Comparison of ENCODE assay signal across 19 cellular contexts in the genomic region with DNA sequence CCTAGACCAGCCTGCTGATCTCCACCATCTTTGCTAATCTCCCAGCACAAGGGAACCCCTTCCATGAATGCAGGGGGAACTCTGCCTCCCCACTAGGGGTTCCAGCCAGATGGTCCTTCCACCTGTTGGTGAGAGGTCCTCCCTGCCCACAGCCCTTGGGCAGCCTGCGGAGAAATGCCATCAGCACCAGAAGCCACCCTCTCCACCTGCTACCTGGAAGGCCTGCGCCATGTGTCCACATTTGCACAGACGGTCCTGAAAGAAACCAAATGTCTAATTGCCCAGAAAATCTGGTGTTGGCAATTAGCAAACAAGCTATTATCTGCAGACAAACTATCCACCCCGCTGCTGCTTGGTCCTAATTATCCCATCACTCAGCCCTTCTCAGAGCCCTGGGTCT. TPM values are rescaled to one million over a fixed set of nuclear protein-coding genes. Genes with fewer than 3 reads are reported as not detected.
"Had no signal": no experiment of that assay in that cellular context is flagged by ENCODE, and none has a peak within 500 bp of the region (broad histone marks: within the 10 kb centered on the region; RNA-seq: fewer than 3 reads in every experiment).

No MANE protein-coding gene starts in this region.

- H3K9me3 ChIP-seq: body of pancreas, neutrophil had no signal

- H3K4me1 ChIP-seq: body of pancreas, parathyroid adenoma had no signal

- H3K9me3 Mint-ChIP-seq: activated B cell treated with CpG ODN at 0.5 μM for 24 hours; activated CD4-positive, alpha-beta memory T cell treated with anti-CD3 and anti-CD28 coated beads, Interleukin-2, amount 10 ng/mL, durations not matched to agents 7 days and 5 days; activated naive CD8-positive, alpha-beta T cell treated with anti-CD3 and anti-CD28 coated beads, Interleukin-2, amount 10 ng/mL, durations not matched to agents 7 days and 5 days; activated T-helper 2 cell treated with anti-CD3 and anti-CD28 coated beads, Interferon-gamma antibody, Interleukin-2, Interleukin-4, amounts not matched to agents 10 μg/mL and 5 μg/mL and 100 μg/mL, durations not matched to agents 14 hours and 24 hours and 36 hours; natural killer cell; stimulated activated naive B cell treated with anti-CD40 and anti-IgM and Interleukin-4, amounts not matched to agents 10 μg/mL and 1 μg/mL and 100 μg/mL, for 72 hours had no signal

- H3K9ac ChIP-seq: parathyroid adenoma had no signal

- H3K36me3 Mint-ChIP-seq: activated CD8-positive, alpha-beta memory T cell treated with anti-CD3 and anti-CD28 coated beads, Interleukin-2, amount 10 ng/mL, durations not matched to agents 7 days and 5 days; activated naive CD8-positive, alpha-beta T cell treated with anti-CD3 and anti-CD28 coated beads, Interleukin-2, amount 10 ng/mL, durations not matched to agents 7 days and 5 days; natural killer cell; stimulated activated naive B cell treated with anti-CD40 and anti-IgM and Interleukin-4, amounts not matched to agents 10 μg/mL and 1 μg/mL and 100 μg/mL, for 72 hours had no signal

- H3K4me1 Mint-ChIP-seq: activated B cell treated with CpG ODN at 0.5 μM for 24 hours; activated CD4-positive, alpha-beta memory T cell treated with anti-CD3 and anti-CD28 coated beads, Interleukin-2, amount 10 ng/mL, durations not matched to agents 7 days and 5 days; activated CD8-positive, alpha-beta memory T cell treated with anti-CD3 and anti-CD28 coated beads, Interleukin-2, amount 10 ng/mL, durations not matched to agents 7 days and 5 days; activated naive CD8-positive, alpha-beta T cell treated with anti-CD3 and anti-CD28 coated beads, Interleukin-2, amount 10 ng/mL, durations not matched to agents 7 days and 5 days; natural killer cell; stimulated activated naive B cell treated with anti-CD40 and anti-IgM and Interleukin-4, amounts not matched to agents 10 μg/mL and 1 μg/mL and 100 μg/mL, for 72 hours had no signal

- H3K27ac ChIP-seq: body of pancreas, coronary artery, neutrophil, parathyroid adenoma had no signal

- H3K27me3 ChIP-seq: body of pancreas had no signal

- H3K36me3 ChIP-seq: neutrophil had no signal

- DNase-seq: activated B cell treated with CpG ODN at 0.5 μM for 24 hours; activated CD4-positive, alpha-beta memory T cell treated with anti-CD3 and anti-CD28 coated beads, Interleukin-2, amount 10 ng/mL, durations not matched to agents 7 days and 5 days; activated CD4-positive, alpha-beta T cell treated with anti-CD3 and anti-CD28 coated beads for 4 hours; activated CD8-positive, alpha-beta memory T cell treated with anti-CD3 and anti-CD28 coated beads, Interleukin-2, amount 10 ng/mL, durations not matched to agents 7 days and 5 days; activated naive CD4-positive, alpha-beta T cell treated with Interleukin-2 at 50 U/mL for 16 hours; activated naive CD8-positive, alpha-beta T cell treated with anti-CD3 and anti-CD28 coated beads, Interleukin-2, amount 10 ng/mL, durations not matched to agents 7 days and 5 days; activated T-cell treated with anti-CD3 and anti-CD28 coated beads, Interleukin-2, amount 50 U/mL, for 1 hour; body of pancreas; erythroblast; foreskin melanocyte; hypothalamus; islet precursor cell; natural killer cell; stimulated activated naive B cell treated with anti-CD40 and anti-IgM and Interleukin-4, amounts not matched to agents 10 μg/mL and 1 μg/mL and 100 μg/mL, for 72 hours had no signal

- H3K4me3 ChIP-seq: body of pancreas, coronary artery, lung had no signal

- H3K4me3 Mint-ChIP-seq: activated B cell treated with CpG ODN at 0.5 μM for 24 hours; activated CD4-positive, alpha-beta memory T cell treated with anti-CD3 and anti-CD28 coated beads, Interleukin-2, amount 10 ng/mL, durations not matched to agents 7 days and 5 days; activated CD8-positive, alpha-beta memory T cell treated with anti-CD3 and anti-CD28 coated beads, Interleukin-2, amount 10 ng/mL, durations not matched to agents 7 days and 5 days; activated naive CD8-positive, alpha-beta T cell treated with anti-CD3 and anti-CD28 coated beads, Interleukin-2, amount 10 ng/mL, durations not matched to agents 7 days and 5 days; natural killer cell; stimulated activated naive B cell treated with anti-CD40 and anti-IgM and Interleukin-4, amounts not matched to agents 10 μg/mL and 1 μg/mL and 100 μg/mL, for 72 hours had no signal

- H3K27ac Mint-ChIP-seq: activated B cell treated with CpG ODN at 0.5 μM for 24 hours; activated CD4-positive, alpha-beta memory T cell treated with anti-CD3 and anti-CD28 coated beads, Interleukin-2, amount 10 ng/mL, durations not matched to agents 7 days and 5 days; activated CD8-positive, alpha-beta memory T cell treated with anti-CD3 and anti-CD28 coated beads, Interleukin-2, amount 10 ng/mL, durations not matched to agents 7 days and 5 days; activated naive CD8-positive, alpha-beta T cell treated with anti-CD3 and anti-CD28 coated beads, Interleukin-2, amount 10 ng/mL, durations not matched to agents 7 days and 5 days; activated T-helper 2 cell treated with anti-CD3 and anti-CD28 coated beads, Interferon-gamma antibody, Interleukin-2, Interleukin-4, amounts not matched to agents 10 μg/mL and 5 μg/mL and 100 μg/mL, durations not matched to agents 14 hours and 24 hours and 36 hours; natural killer cell; stimulated activated naive B cell treated with anti-CD40 and anti-IgM and Interleukin-4, amounts not matched to agents 10 μg/mL and 1 μg/mL and 100 μg/mL, for 72 hours had no signal

RNA-seq across cellular contexts. Expression of gene HSPA12A, which starts 32.3 kb away (rescaled TPM):
- total RNA-seq: activated CD8-positive, alpha-beta memory T cell treated with anti-CD3 and anti-CD28 coated beads, Interleukin-2, amount 10 ng/mL, durations not matched to agents 7 days and 5 days had no signal
